ENCODE assay signal across 28 cellular contexts in genomic region chr16:65789546-65789945, GRCh38.
"Had no signal": no experiment of that assay in that cellular context is flagged by ENCODE, and none has a peak within 500 bp of the region (broad histone marks: within the 10 kb centered on the region; RNA-seq: fewer than 3 reads in every experiment).

No MANE protein-coding gene starts in this region.

- H3K9me3 ChIP-seq: ovary, psoas muscle, right lobe of liver, sigmoid colon, stomach, thoracic aorta, thyroid gland, tibial nerve, upper lobe of left lung, vagina had no signal

- H3K27me3 Mint-ChIP-seq: stimulated activated naive CD8-positive, alpha-beta T cell treated with anti-CD3 and anti-CD28 coated beads, Interleukin-15, Interleukin-2, amounts not matched to agents 100 ng/mL and 50 ng/mL, for 24 hours had no signal

- H3K4me1 ChIP-seq: neural progenitor cell, parathyroid adenoma, psoas muscle, right lobe of liver, stomach, thyroid gland, tibial nerve, upper lobe of left lung, vagina had no signal

- H3K27ac ChIP-seq: neural progenitor cell, ovary, parathyroid adenoma, psoas muscle, right lobe of liver, sigmoid colon, stomach, thoracic aorta, thyroid gland, tibial nerve, upper lobe of left lung, vagina had no signal

- H3K36me3 Mint-ChIP-seq: naive thymus-derived CD8-positive, alpha-beta T cell; natural killer cell treated with Interleukin-12 subunit alpha and Interleukin-12 subunit beta and Interleukin-15 and Interleukin-18, amount 100 ng/mL, for 72 hours; neural progenitor cell; stimulated activated effector memory CD8-positive, alpha-beta T cell treated with anti-CD3 and anti-CD28 coated beads, Interleukin-12 subunit alpha, Interleukin-12 subunit beta, amount 100 ng/mL, for 72 hours; stimulated activated naive B cell treated with anti-CD40 and anti-IgM and Interleukin-4, amounts not matched to agents 10 μg/mL and 1 μg/mL and 100 μg/mL, for 72 hours had no signal

- H3K27ac Mint-ChIP-seq: naive thymus-derived CD8-positive, alpha-beta T cell; natural killer cell treated with Interleukin-12 subunit alpha and Interleukin-12 subunit beta and Interleukin-15 and Interleukin-18, amount 100 ng/mL, for 72 hours; neural progenitor cell; progenitor cell of endocrine pancreas; stimulated activated effector memory CD8-positive, alpha-beta T cell treated with anti-CD3 and anti-CD28 coated beads, Interleukin-12 subunit alpha, Interleukin-12 subunit beta, amount 100 ng/mL, for 72 hours; stimulated activated naive B cell treated with anti-CD40 and anti-IgM and Interleukin-4, amounts not matched to agents 10 μg/mL and 1 μg/mL and 100 μg/mL, for 72 hours; stimulated activated naive CD8-positive, alpha-beta T cell treated with anti-CD3 and anti-CD28 coated beads, Interleukin-15, Interleukin-2, amounts not matched to agents 100 ng/mL and 50 ng/mL, for 24 hours had no signal

- H3K4me3 Mint-ChIP-seq: naive thymus-derived CD8-positive, alpha-beta T cell; natural killer cell treated with Interleukin-12 subunit alpha and Interleukin-12 subunit beta and Interleukin-15 and Interleukin-18, amount 100 ng/mL, for 72 hours; neural progenitor cell; stimulated activated effector memory CD8-positive, alpha-beta T cell treated with anti-CD3 and anti-CD28 coated beads, Interleukin-12 subunit alpha, Interleukin-12 subunit beta, amount 100 ng/mL, for 72 hours; stimulated activated naive B cell treated with anti-CD40 and anti-IgM and Interleukin-4, amounts not matched to agents 10 μg/mL and 1 μg/mL and 100 μg/mL, for 72 hours; stimulated activated naive CD8-positive, alpha-beta T cell treated with anti-CD3 and anti-CD28 coated beads, Interleukin-15, Interleukin-2, amounts not matched to agents 100 ng/mL and 50 ng/mL, for 24 hours had no signal

- H3K4me1 Mint-ChIP-seq: naive thymus-derived CD8-positive, alpha-beta T cell; stimulated activated effector memory CD8-positive, alpha-beta T cell treated with anti-CD3 and anti-CD28 coated beads, Interleukin-12 subunit alpha, Interleukin-12 subunit beta, amount 100 ng/mL, for 72 hours; stimulated activated naive B cell treated with anti-CD40 and anti-IgM and Interleukin-4, amounts not matched to agents 10 μg/mL and 1 μg/mL and 100 μg/mL, for 72 hours had no signal

- H3K9me3 Mint-ChIP-seq: natural killer cell treated with Interleukin-12 subunit alpha and Interleukin-12 subunit beta and Interleukin-15 and Interleukin-18, amount 100 ng/mL, for 72 hours; neural progenitor cell; stimulated activated effector memory CD8-positive, alpha-beta T cell treated with anti-CD3 and anti-CD28 coated beads, Interleukin-12 subunit alpha, Interleukin-12 subunit beta, amount 100 ng/mL, for 72 hours; stimulated activated naive B cell treated with anti-CD40 and anti-IgM and Interleukin-4, amounts not matched to agents 10 μg/mL and 1 μg/mL and 100 μg/mL, for 72 hours had no signal

- H3K27me3 ChIP-seq: neural progenitor cell, ovary, right lobe of liver, sigmoid colon, stomach, thyroid gland, tibial nerve, upper lobe of left lung, vagina had no signal

- H3K4me3 ChIP-seq: neural progenitor cell, ovary, psoas muscle, right lobe of liver, sigmoid colon, stomach, thoracic aorta, thyroid gland, tibial nerve, upper lobe of left lung, vagina had no signal

- DNase-seq: naive thymus-derived CD8-positive, alpha-beta T cell; occipital lobe; ovary; posterior cingulate gyrus; psoas muscle; right cardiac atrium; right lobe of liver; sigmoid colon; small intestine; stimulated activated CD4-positive, alpha-beta T cell treated with anti-CD3 and anti-CD28 coated beads, Interleukin-15, amount 100 ng/mL, for 24 hours; stimulated activated CD4-positive, alpha-beta T cell treated with anti-CD3 and anti-CD28 coated beads, Interleukin-2, amount 100 ng/mL, for 24 hours; stimulated activated CD4-positive, alpha-beta T cell treated with anti-CD3 and anti-CD28 coated beads, Interleukin-2, amount 100 ng/mL, for 48 hours; stimulated activated CD4-positive, alpha-beta T cell treated with anti-CD3 and anti-CD28 coated beads, Interleukin-4, amount 100 ng/mL, for 24 hours; stimulated activated naive B cell treated with anti-CD40 and anti-IgM and Interleukin-4, amounts not matched to agents 10 μg/mL and 1 μg/mL and 100 μg/mL, for 72 hours; stimulated activated naive CD4-positive, alpha-beta T cell treated with Interleukin-2 at 50 U/mL for 16 hours; stomach; thyroid gland; trophoblast cell; upper lobe of left lung had no signal

- H3K36me3 ChIP-seq: neural progenitor cell, ovary, right lobe of liver, sigmoid colon, stomach, thoracic aorta, thyroid gland, tibial nerve, upper lobe of left lung, vagina had no signal
